8 cellular contexts compared by ENCODE assay signal in genomic region chr17:19507673-19508326, GRCh38. TPM values are rescaled to one million over a fixed set of nuclear protein-coding genes. Genes with fewer than 3 reads are reported as not detected.
A peak's percentile ranks its signal among the peaks of the same experiment; 100 is the strongest.
DNase-seq lines count a peak whose midpoint lies in the region; ATAC-seq lines count a peak whose summit lies in the region.

No MANE protein-coding gene starts in this region.

- H3K4me1 ChIP-seq in HUES48 (ENCODE audit: control insufficient read depth, insufficient read depth, low read length) (peaks cover 4% of the 10 kb centered on the region; the same call in 1 of the 2 replicates), mucosa of rectum (ENCODE audit: control insufficient read depth in 2 of 2, insufficient read depth in 2 of 2, low read length in 2 of 2) (peaks cover 0 to 3% of the 10 kb centered on the region in 2 donors)

- H3K27ac ChIP-seq in HUES48 (ENCODE audit: low read depth, low read length): peak overlapping the region; percentile 71
- peak overlapping the region; percentile 73 to 80 for H3K27ac ChIP-seq in mucosa of rectum (ENCODE audit: low read depth in 2 of 2, low read length in 2 of 2)

- H3K27me3 ChIP-seq in HUES48 (ENCODE audit: control insufficient read depth, insufficient read depth, low read length) (no peaks in the 10 kb centered on the region), mucosa of rectum (ENCODE audit: control insufficient read depth in 2 of 2, insufficient read depth in 2 of 2, low read length in 2 of 2) (no peaks in the 10 kb centered on the region)

- no peaks in the 10 kb centered on the region for H3K9me3 ChIP-seq in HUES48 (ENCODE audit: control insufficient read depth, insufficient read depth, low read length)
- H3K9me3 ChIP-seq in mucosa of rectum (ENCODE audit: control insufficient read depth in 2 of 2, low read length in 2 of 2): no peaks in the 10 kb centered on the region

- DNase-seq in C1 segment of cervical spinal cord (lab: John Stamatoyannopoulos, UW) (peak; percentile 60 to 94 (median 86)), OCI-M1 (lab: John Stamatoyannopoulos, UW) (peak; percentile 80)
- peak; percentile 84 for DNase-seq in activated T-cell treated with anti-CD3 and anti-CD28 coated beads, Interleukin-2, amount 50 U/mL, for 4 hours
- peak; percentile 61 to 90 for DNase-seq in stimulated activated CD8-positive, alpha-beta memory T cell treated with anti-CD3 and anti-CD28 coated beads, Interleukin-4, amount 100 ng/mL, for 4 hours (ENCODE audit: low read depth in 2 of 2, low spot score in 1 of 2)

- H3K4me1 Mint-ChIP-seq in activated T-cell treated with anti-CD3 and anti-CD28 coated beads, Interleukin-2, amount 50 U/mL, for 4 hours (ENCODE audit: low read depth): peaks cover 7% of the 10 kb centered on the region

- no peaks in the 10 kb centered on the region for H3K36me3 ChIP-seq in HUES48 (ENCODE audit: control insufficient read depth, insufficient read depth, low read length)
- H3K36me3 ChIP-seq in mucosa of rectum (ENCODE audit: control insufficient read depth in 2 of 2, insufficient read depth in 2 of 2, low read length in 2 of 2): no peaks in the 10 kb centered on the region

- H3K4me3 Mint-ChIP-seq in activated T-cell treated with anti-CD3 and anti-CD28 coated beads, Interleukin-2, amount 50 U/mL, for 4 hours: peak overlapping the region; percentile 84

- peaks cover 3% of the 10 kb centered on the region for H3K27me3 Mint-ChIP-seq in activated T-cell treated with anti-CD3 and anti-CD28 coated beads, Interleukin-2, amount 50 U/mL, for 4 hours (ENCODE audit: low read depth)

- peak; percentile 63 for ATAC-seq in GM19452 (IDR thresholded peaks at IDR 0.05; ENCODE audit: unreplicated experiment)
- ATAC-seq in activated T-cell treated with anti-CD3 and anti-CD28 coated beads, Interleukin-2, amount 50 U/mL, for 4 hours: peak; percentile 88 to 90
- peak; percentile 94 for ATAC-seq in esophagus mucosa

- peaks cover 2% of the 10 kb centered on the region for H3K36me3 Mint-ChIP-seq in activated T-cell treated with anti-CD3 and anti-CD28 coated beads, Interleukin-2, amount 50 U/mL, for 4 hours (ENCODE audit: insufficient read depth)

- H3K9ac ChIP-seq in HUES48 (ENCODE audit: low read depth, low read length) (0 out of 2 replicates have a peak overlapping the region, but pooled peaks have one; percentile 18), mucosa of rectum (ENCODE audit: low read depth in 1 of 2, low read length in 2 of 2) (peak overlapping the region; percentile 45 to 72)

- no peaks in the 10 kb centered on the region for H3K9me3 Mint-ChIP-seq in activated T-cell treated with anti-CD3 and anti-CD28 coated beads, Interleukin-2, amount 50 U/mL, for 4 hours

- H3K4me3 ChIP-seq in HUES48 (ENCODE audit: low read depth, low read length) (peak overlapping the region; percentile 77), mucosa of rectum (ENCODE audit: low read length in 2 of 2) (peak overlapping the region; percentile 65 to 91)

RNA-seq across cellular contexts. Expression of gene SLC47A1, which starts 25.9 kb away (rescaled TPM):
- under 1 TPM; 0.28 to 0.58 (median 0.54) TPM for total RNA-seq in activated T-cell treated with anti-CD3 and anti-CD28 coated beads, Interleukin-2, amount 50 U/mL, for 4 hours
- total RNA-seq in esophagus mucosa: 2.7 TPM

Comparison
In these comparisons a context has a peak if more than half of its experiments do, and no peak if none do; other contexts are left out.
1. Peak in every context shown above with its lines: DNase-seq, ATAC-seq, H3K4me3 ChIP-seq and H3K27ac ChIP-seq.